In genomic region chr11:68224606-68225005, GRCh38 we compare ENCODE assay signal across 8 cellular contexts.
"Had no signal": no experiment of that assay in that cellular context is flagged by ENCODE, and none has a peak within 500 bp of the region (broad histone marks: within the 10 kb centered on the region; RNA-seq: fewer than 3 reads in every experiment).

No MANE protein-coding gene starts in this region.

- H3K4me1 ChIP-seq: HAP-1 had no signal

- H3K36me3 ChIP-seq: HAP-1 had no signal

- H3K27ac ChIP-seq: HL-60 had no signal

- H2AFZ ChIP-seq: GM23338 had no signal

- DNase-seq: HFFc6, KG1 had no signal

- H3K4me1 Mint-ChIP-seq: GM23338 had no signal

- ATAC-seq: GM23338, HCT116, HepG2, K562 had no signal

- H3K27ac Mint-ChIP-seq: GM23338, HFFc6 had no signal

- H3K4me3 Mint-ChIP-seq: GM23338, HFFc6 had no signal

- H3K4me2 ChIP-seq: GM23338 had no signal

- H3K4me3 ChIP-seq: GM23338, HAP-1, K562 had no signal
